In the genomic region with DNA sequence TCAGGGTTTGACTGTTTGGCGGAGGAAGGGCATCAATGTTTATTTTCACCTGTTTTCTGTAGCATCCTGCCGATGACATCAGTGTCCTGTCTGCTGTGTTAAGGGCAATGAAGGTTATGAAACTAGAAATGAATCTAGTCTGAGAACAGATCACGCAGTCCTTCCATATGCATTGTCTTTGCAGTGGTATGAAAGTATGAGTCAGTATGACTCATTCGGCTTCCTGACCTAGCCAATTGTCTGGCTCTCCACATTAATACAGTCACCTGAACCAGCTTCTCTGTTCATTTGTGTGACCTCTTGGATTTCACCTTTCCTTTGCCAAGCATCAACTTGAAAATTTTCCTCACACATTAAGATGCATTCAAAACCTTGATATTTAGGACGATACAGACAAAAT, we compare ENCODE assay signal across 9 cellular contexts.
A peak's percentile ranks its signal among the peaks of the same experiment; 100 is the strongest.
DNase-seq lines count a peak whose midpoint lies in the region; ATAC-seq and TF ChIP-seq lines count a peak whose summit lies in the region.
"Had no signal": no experiment of that assay in that cellular context is flagged by ENCODE, and none has a peak within 500 bp of the region (broad histone marks: within the 10 kb centered on the region; RNA-seq: fewer than 3 reads in every experiment).

No MANE protein-coding gene starts in this region.

- ATAC-seq in GM21529 (IDR thresholded peaks at IDR 0.05; ENCODE audit: unreplicated experiment) (peak; percentile 88), lower lobe of right lung (no peak)
- peak; percentile 82 for ATAC-seq in stimulated activated naive CD8-positive, alpha-beta T cell treated with anti-CD3 and anti-CD28 coated beads, Interleukin-15, amount 100 ng/mL, for 72 hours

- CTCF ChIA-PET in GM10248 (lab: Yijun Ruan, JAX) (interaction anchor here (1.2 kb wide), 1 partner anchor 11 kb away, joined by 4 read pairs; no protein-coding TSS in a partner anchor), mammary epithelial cell (lab: Charles Lee; ENCODE audit: low non-redundant PET) (interaction anchor here (0.7 kb wide), 1 partner anchor 22 kb away, joined by 3 read pairs; no protein-coding TSS in a partner anchor)

- H3K27ac Mint-ChIP-seq in stimulated activated naive CD8-positive, alpha-beta T cell treated with anti-CD3 and anti-CD28 coated beads, Interleukin-15, amount 100 ng/mL, for 72 hours, result no peak overlapping the region
- H3K27ac Mint-ChIP-seq: memory B cell had no signal

- POLR2A ChIA-PET in GM10248 (lab: Yijun Ruan, JAX), result no interaction called here

- no peaks in the 10 kb centered on the region for H4K20me1 ChIP-seq in mammary epithelial cell (ENCODE audit: insufficient read depth, low read length)

- DNase-seq in GM10248 (ENCODE audit: extremely low spot score), result peak; percentile 13
- DNase-seq in HT1080 (ENCODE audit: low read depth), result peak; percentile 98
- DNase-seq in mammary epithelial cell, result peak; percentile 98
- no peak for DNase-seq in stimulated activated naive CD8-positive, alpha-beta T cell treated with anti-CD3 and anti-CD28 coated beads, Interleukin-15, amount 100 ng/mL, for 72 hours
- no peak for DNase-seq in lower lobe of right lung
- DNase-seq in NCI-H1092 treated with DMSO at 0.1 percent for 48 hours (lab: John Stamatoyannopoulos, UW), result no peak
- no peak for DNase-seq in T-helper 9 cell

- H3K9me3 ChIP-seq in mammary epithelial cell (replicated peaks; ENCODE audit: insufficient read depth, low read length) (peaks cover 2% of the 10 kb centered on the region), lower lobe of right lung (no peaks in the 10 kb centered on the region)

- H3K9ac ChIP-seq in mammary epithelial cell (ENCODE audit: insufficient read depth, low read length), result no peak overlapping the region

- H3K4me1 ChIP-seq in mammary epithelial cell (ENCODE audit: insufficient read depth, low read length), result peaks cover 24% of the 10 kb centered on the region
- H3K4me1 ChIP-seq in lower lobe of right lung, result no peaks in the 10 kb centered on the region

- peak overlapping the region; percentile 19 for H3K4me2 ChIP-seq in mammary epithelial cell (ENCODE audit: insufficient read depth, low read depth, low read length)

- H3K9me3 Mint-ChIP-seq in stimulated activated naive CD8-positive, alpha-beta T cell treated with anti-CD3 and anti-CD28 coated beads, Interleukin-15, amount 100 ng/mL, for 72 hours, result peaks cover 2 to 10% of the 10 kb centered on the region in 2 donors

- no peak overlapping the region for H2AFZ ChIP-seq in mammary epithelial cell (ENCODE audit: low read depth, low read length)

- 5% methylated on average over 5 of the region's 5 CpGs for WGBS in mammary epithelial cell (ENCODE audit: low coverage, missing lambda C conversion rate)

- peak overlapping the region; percentile 84 for H3K27ac ChIP-seq in mammary epithelial cell (ENCODE audit: insufficient read depth, low read depth, low read length)
- H3K27ac ChIP-seq in lower lobe of right lung, result no peak overlapping the region

- no peak overlapping the region for H3K4me3 Mint-ChIP-seq in stimulated activated naive CD8-positive, alpha-beta T cell treated with anti-CD3 and anti-CD28 coated beads, Interleukin-15, amount 100 ng/mL, for 72 hours
- H3K4me3 Mint-ChIP-seq: memory B cell had no signal

- H3K27me3 ChIP-seq in mammary epithelial cell (ENCODE audit: insufficient read depth, low read length) (no peaks in the 10 kb centered on the region), lower lobe of right lung (ENCODE audit: low read depth) (no peaks in the 10 kb centered on the region)

- BruUV-seq in mammary epithelial cell (replicated peaks; lab: Mats Ljungman, UMichigan), result no TSS peak

- in situ Hi-C loops in mammary epithelial cell (cut with MboI; ENCODE audit: low sequenced_read_pairs in 2 of 2), result loop anchor here in 1 of 2 donors (5.0 to 25.0 kb wide), 2 partner anchors 141 to 354 kb away; a partner anchor contains a TSS

- H3K27me3 Mint-ChIP-seq in stimulated activated naive CD8-positive, alpha-beta T cell treated with anti-CD3 and anti-CD28 coated beads, Interleukin-15, amount 100 ng/mL, for 72 hours, result no peaks in the 10 kb centered on the region
- H3K27me3 Mint-ChIP-seq: memory B cell had no signal

- intact Hi-C loops in mammary epithelial cell (cut with micrococcal nuclease), result no loop called here
- intact Hi-C loops in lower lobe of right lung (cut with DNase I), result no loop called here

- no peaks in the 10 kb centered on the region for H3K4me1 Mint-ChIP-seq in stimulated activated naive CD8-positive, alpha-beta T cell treated with anti-CD3 and anti-CD28 coated beads, Interleukin-15, amount 100 ng/mL, for 72 hours
- H3K4me1 Mint-ChIP-seq: memory B cell had no signal

- dilution Hi-C loops in mammary epithelial cell (cut with HindIII; ENCODE audit: low sequenced_read_pairs), result no loop called here

- H3K4me3 ChIP-seq in mammary epithelial cell (replicated peaks in 1 of 3; ENCODE audit: insufficient read depth in 1 of 3, low read depth in 2 of 3, low read length in 3 of 3) (no peak overlapping the region), lower lobe of right lung (no peak overlapping the region)

- H3K79me2 ChIP-seq in mammary epithelial cell (ENCODE audit: insufficient read depth, low read length), result no peaks in the 10 kb centered on the region

- TF ChIP-seq CTCF in GM10248 (IDR thresholded peaks at IDR 0.05; ENCODE audit: control extremely low read depth, extremely low read depth, low read depth, missing control alignments) (no peak), mammary epithelial cell (conservative IDR thresholded peaks at IDR 0.05 in 1 of 2, IDR thresholded peaks at IDR 0.05 in 1 of 2; ENCODE audit: extremely low read depth in 1 of 2, insufficient read depth in 1 of 2, low read depth in 1 of 2, low read length in 2 of 2) (no peak), lower lobe of right lung (IDR thresholded peaks at IDR 0.05) (no peak)

- H3K36me3 ChIP-seq in mammary epithelial cell (ENCODE audit: insufficient read depth, low read length) (no peaks in the 10 kb centered on the region), lower lobe of right lung (no peaks in the 10 kb centered on the region)

Comparison
In these comparisons a context has a peak if more than half of its experiments do, and no peak if none do; other contexts are left out.
1. DNase-seq: peak in GM10248 (single experiment), HT1080 (single experiment) and mammary epithelial cell (single experiment); none in stimulated activated naive CD8-positive, alpha-beta T cell treated with anti-CD3 and anti-CD28 coated beads, Interleukin-15, amount 100 ng/mL, for 72 hours (0 of 2), lower lobe of right lung (single experiment), NCI-H1092 treated with DMSO at 0.1 percent for 48 hours (single experiment) and T-helper 9 cell (single experiment).
2. ATAC-seq: peak in GM21529 (single experiment) and stimulated activated naive CD8-positive, alpha-beta T cell treated with anti-CD3 and anti-CD28 coated beads, Interleukin-15, amount 100 ng/mL, for 72 hours (single experiment); none in lower lobe of right lung (0 of 2).